25 cellular contexts compared by ENCODE assay signal in genomic region chr12:76533331-76533730, GRCh38. TPM values are rescaled to one million over a fixed set of nuclear protein-coding genes. Genes with fewer than 3 reads are reported as not detected.
DNase-seq lines count a peak whose midpoint lies in the region; ATAC-seq and TF ChIP-seq lines count a peak whose summit lies in the region.
"Had no signal": no experiment of that assay in that cellular context is flagged by ENCODE, and none has a peak within 500 bp of the region (broad histone marks: within the 10 kb centered on the region; RNA-seq: fewer than 3 reads in every experiment).

No MANE protein-coding gene starts in this region.

- no peaks in the 10 kb centered on the region for H3K27me3 ChIP-seq in GM23338 (ENCODE audit: insufficient read depth)
- H3K27me3 ChIP-seq in mesenchymal stem cell (ENCODE audit: control insufficient read depth in 1 of 2, insufficient read depth in 1 of 2, low read length in 2 of 2) = no peaks in the 10 kb centered on the region
- H3K27me3 ChIP-seq in tibial nerve = no peaks in the 10 kb centered on the region
- H3K27me3 ChIP-seq: body of pancreas, SJSA1 had no signal

- H3F3A ChIP-seq in GM23338 (replicated peaks; ENCODE audit: low read depth) = no peaks in the 10 kb centered on the region

- no peak overlapping the region for H3K23ac ChIP-seq in mesenchymal stem cell (ENCODE audit: low read length in 2 of 2)

- no peaks in the 10 kb centered on the region for H3K9me2 ChIP-seq in GM23338 (ENCODE audit: insufficient read depth)

- no peak overlapping the region for H2AK5ac ChIP-seq in mesenchymal stem cell (ENCODE audit: low read length, severe bottlenecking)

- H3K9ac ChIP-seq in mesenchymal stem cell (ENCODE audit: low read length) = no peak overlapping the region
- H3K9ac ChIP-seq: KMS-11 had no signal

- no peak for DNase-seq in GM23338 (ENCODE audit: low spot score)
- peak; percentile 31 for DNase-seq in NCI-H510A (lab: John Stamatoyannopoulos, UW)
- DNase-seq in choroid plexus epithelial cell (ENCODE audit: low read depth) = peak; percentile 55
- DNase-seq in mesenchymal stem cell = peak; percentile 84
- no peak for DNase-seq in SW480 (ENCODE audit: low spot score)
- no peak for DNase-seq in tibial nerve (ENCODE audit: low spot score in 2 of 2)
- no peak for DNase-seq in DMS79 treated with DMSO at 0.1 percent for 48 hours (lab: John Stamatoyannopoulos, UW)
- DNase-seq: activated CD4-positive, alpha-beta T cell treated with anti-CD3 and anti-CD28 coated beads, Interleukin-2, amount 50 U/mL, for 1 hour; activated naive CD8-positive, alpha-beta T cell treated with anti-CD3 and anti-CD28 coated beads, Interleukin-2, amount 10 ng/mL, durations not matched to agents 7 days and 5 days; body of pancreas; CD4-positive, alpha-beta memory T cell; DMS 273 treated with DMSO at 0.1 percent for 48 hours; glutamatergic neuron; mucosa of descending colon; NCI-H1694 treated with DMSO at 0.1 percent for 48 hours; PC-3 had no signal

- no peak for TF ChIP-seq EP300 in tibial nerve (IDR thresholded peaks at IDR 0.05)

- H3K4ac ChIP-seq in mesenchymal stem cell (ENCODE audit: low read depth in 1 of 2, low read length in 2 of 2) = no peak overlapping the region

- peaks cover 90% of the 10 kb centered on the region for H3K79me2 ChIP-seq in GM23338 (replicated peaks; ENCODE audit: insufficient read depth)

- H2BK12ac ChIP-seq in mesenchymal stem cell (ENCODE audit: low read length in 2 of 2) = no peak overlapping the region

- peaks cover 16% of the 10 kb centered on the region for H3K36me3 Mint-ChIP-seq in GM23338 (ENCODE audit: low read depth)

- ATAC-seq in GM23338 = no peak
- ATAC-seq in GM18520 (IDR thresholded peaks at IDR 0.05; ENCODE audit: unreplicated experiment) = no peak
- ATAC-seq: body of pancreas; HCT116; mucosa of descending colon; PC-3; stimulated activated memory B cell treated with anti-CD40 and anti-IgM and Interleukin-4, amounts not matched to agents 10 μg/mL and 1 μg/mL and 100 μg/mL, for 72 hours had no signal

- H3K4me3 Mint-ChIP-seq in GM23338 = no peak overlapping the region
- H3K4me3 Mint-ChIP-seq: activated naive CD8-positive, alpha-beta T cell treated with anti-CD3 and anti-CD28 coated beads, Interleukin-2, amount 10 ng/mL, durations not matched to agents 7 days and 5 days; CD4-positive, alpha-beta memory T cell; stimulated activated memory B cell treated with anti-CD40 and anti-IgM and Interleukin-4, amounts not matched to agents 10 μg/mL and 1 μg/mL and 100 μg/mL, for 72 hours; T-helper 1 cell treated with Interleukin-12 subunit alpha and Interleukin-12 subunit beta and Interleukin-4 antibody, amounts not matched to agents 30 μg/mL and 1 μg/mL, for 36 hours had no signal

- H3K27me3 Mint-ChIP-seq in GM23338 (ENCODE audit: insufficient read depth, low read depth, poor library complexity) = no peaks in the 10 kb centered on the region
- H3K27me3 Mint-ChIP-seq: activated naive CD8-positive, alpha-beta T cell treated with anti-CD3 and anti-CD28 coated beads, Interleukin-2, amount 10 ng/mL, durations not matched to agents 7 days and 5 days; CD4-positive, alpha-beta memory T cell; stimulated activated memory B cell treated with anti-CD40 and anti-IgM and Interleukin-4, amounts not matched to agents 10 μg/mL and 1 μg/mL and 100 μg/mL, for 72 hours had no signal

- H3K4me2 ChIP-seq in GM23338 (peak overlapping the region; percentile 13; the same call in 1 of the 2 replicates), mesenchymal stem cell (ENCODE audit: low read length, poor library complexity, severe bottlenecking) (no peak overlapping the region)
- H3K4me2 ChIP-seq: KMS-11 had no signal

- H3K79me1 ChIP-seq in mesenchymal stem cell (replicated peaks; ENCODE audit: low read length, poor library complexity, severe bottlenecking) = peaks cover 12% of the 10 kb centered on the region

- H3K27ac Mint-ChIP-seq in GM23338 = no peak overlapping the region
- H3K27ac Mint-ChIP-seq: activated naive CD8-positive, alpha-beta T cell treated with anti-CD3 and anti-CD28 coated beads, Interleukin-2, amount 10 ng/mL, durations not matched to agents 7 days and 5 days; stimulated activated memory B cell treated with anti-CD40 and anti-IgM and Interleukin-4, amounts not matched to agents 10 μg/mL and 1 μg/mL and 100 μg/mL, for 72 hours; T-helper 1 cell treated with Interleukin-12 subunit alpha and Interleukin-12 subunit beta and Interleukin-4 antibody, amounts not matched to agents 30 μg/mL and 1 μg/mL, for 36 hours had no signal

- no peak for TF ChIP-seq POLR2A in tibial nerve (IDR thresholded peaks at IDR 0.05)

- H4K8ac ChIP-seq in mesenchymal stem cell (ENCODE audit: low read length) = no peak overlapping the region

- no peaks in the 10 kb centered on the region for H4K20me1 ChIP-seq in GM23338 (replicated peaks; ENCODE audit: insufficient read depth)

- H3K4me1 Mint-ChIP-seq in GM23338 = peaks cover 26% of the 10 kb centered on the region; the same call in 2 of the 3 replicates

- H3K9me3 ChIP-seq in mesenchymal stem cell (ENCODE audit: control insufficient read depth, low read length) (no peaks in the 10 kb centered on the region), tibial nerve (no peaks in the 10 kb centered on the region)
- H3K9me3 ChIP-seq: body of pancreas, mucosa of descending colon, SJSA1 had no signal

- TF ChIP-seq CTCF in GM23338 (conservative IDR thresholded peaks at IDR 0.05; ENCODE audit: low read depth in 2 of 2) (no peak), choroid plexus epithelial cell (conservative IDR thresholded peaks at IDR 0.05; ENCODE audit: low read depth, low read length) (no peak), tibial nerve (IDR thresholded peaks at IDR 0.05) (no peak)

- no peak overlapping the region for H2BK5ac ChIP-seq in mesenchymal stem cell (ENCODE audit: low read depth, low read length, poor library complexity, severe bottlenecking)

- no peaks in the 10 kb centered on the region; the same call in 1 of the 2 replicates for H3K36me3 ChIP-seq in GM23338 (ENCODE audit: insufficient read depth)
- H3K36me3 ChIP-seq in mesenchymal stem cell (ENCODE audit: control insufficient read depth in 1 of 2, insufficient read depth in 2 of 2, low read depth in 1 of 2, low read length in 2 of 2) = peaks cover 0 to 20% of the 10 kb centered on the region in 2 experiments
- H3K36me3 ChIP-seq in tibial nerve = peaks cover 0 to 7% (median 0%) of the 10 kb centered on the region in 3 donors
- H3K36me3 ChIP-seq: SJSA1 had no signal

- H2AFZ ChIP-seq in GM23338 (no peak overlapping the region), mesenchymal stem cell (ENCODE audit: low read depth, low read length) (no peak overlapping the region)

- H3K4me1 ChIP-seq in GM23338 (ENCODE audit: insufficient read depth) = peaks cover 36% of the 10 kb centered on the region
- H3K4me1 ChIP-seq in mesenchymal stem cell (ENCODE audit: control insufficient read depth, insufficient read depth, low read depth, low read length) = no peaks in the 10 kb centered on the region
- peaks cover 0 to 9% (median 2%) of the 10 kb centered on the region in 4 donors for H3K4me1 ChIP-seq in tibial nerve
- H3K4me1 ChIP-seq: SJSA1 had no signal

- no peak overlapping the region for H2BK120ac ChIP-seq in mesenchymal stem cell (ENCODE audit: low read depth, low read length)

- H3K27ac ChIP-seq in GM23338 (ENCODE audit: low read depth) (no peak overlapping the region), mesenchymal stem cell (ENCODE audit: low read length, poor library complexity, severe bottlenecking) (no peak overlapping the region), tibial nerve (no peak overlapping the region)
- H3K27ac ChIP-seq: body of pancreas, coronary artery, KMS-11, SJSA1, skin epidermis, VCaP had no signal

- no peak overlapping the region for H2BK15ac ChIP-seq in mesenchymal stem cell (ENCODE audit: low read depth, poor library complexity, severe bottlenecking)

- H3K9me3 Mint-ChIP-seq in GM23338 = peaks cover 3% of the 10 kb centered on the region; the same call in 1 of the 3 replicates
- H3K9me3 Mint-ChIP-seq: T-helper 1 cell treated with Interleukin-12 subunit alpha and Interleukin-12 subunit beta and Interleukin-4 antibody, amounts not matched to agents 30 μg/mL and 1 μg/mL, for 36 hours had no signal

- no peak overlapping the region for H4K91ac ChIP-seq in mesenchymal stem cell (ENCODE audit: low read length)

- H3K4me3 ChIP-seq in GM23338 = no peak overlapping the region
- no peak overlapping the region for H3K4me3 ChIP-seq in choroid plexus epithelial cell (ENCODE audit: low read depth, low read length)
- no peak overlapping the region for H3K4me3 ChIP-seq in mesenchymal stem cell (ENCODE audit: insufficient read depth in 1 of 2, low read depth in 1 of 2, low read length in 2 of 2)
- H3K4me3 ChIP-seq in tibial nerve = no peak overlapping the region
- H3K4me3 ChIP-seq: body of pancreas, coronary artery, mucosa of descending colon, SJSA1, skin epidermis had no signal

- no peak overlapping the region for H3K18ac ChIP-seq in mesenchymal stem cell (ENCODE audit: low read depth in 1 of 2, low read length in 2 of 2)

- 45% methylated on average over 3 of the region's 5 CpGs for WGBS in mesenchymal stem cell
- WGBS in tibial nerve, 2 donors = 79 to 93% methylated on average over 5 of the region's 5 CpGs

- no peak overlapping the region for H3K14ac ChIP-seq in mesenchymal stem cell (ENCODE audit: low read length in 2 of 2)

TF ChIP-seq in GM23338, 12 proteins besides CTCF, POLR2A, EP300 and RAD21 (continues in another document):
- TF ChIP-seq ZNF331 (CRISPR knock-in tag; IDR thresholded peaks at IDR 0.05; ENCODE audit: low read depth) (no peak), EZH2phosphoT487 (IDR thresholded peaks at IDR 0.05; ENCODE audit: unreplicated experiment) (no peak), STAT1 (IDR thresholded peaks at IDR 0.05; ENCODE audit: unreplicated experiment) (no peak), NANOG (IDR thresholded peaks at IDR 0.05; ENCODE audit: borderline replicate concordance) (no peak), ZNF114 (CRISPR knock-in tag; IDR thresholded peaks at IDR 0.05) (no peak), ETS1 (IDR thresholded peaks at IDR 0.05) (no peak), CREB1 (CRISPR knock-in tag; IDR thresholded peaks at IDR 0.05; ENCODE audit: low read depth) (no peak)

RNA-seq across cellular contexts. Expression of gene OSBPL8, which starts 26.2 kb away (rescaled TPM):
- 73.3 and 78.0 TPM in 2 replicates for total RNA-seq in GM23338 (2014; rRNA removed; shearing (Covaris generic))
- 116 and 124 TPM in 2 replicates for polyA plus RNA-seq in GM23338 (2016; fragmentation: Nextera tagmentation; extraction: Ambion mirVana)
- polyA plus RNA-seq in mesenchymal stem cell (2013, experiment 1 of 2) = 38.2 TPM
- 37.6 TPM for polyA plus RNA-seq in mesenchymal stem cell (2013, experiment 2 of 2)
- total RNA-seq in tibial nerve = 100 to 1,000 TPM in 3 of 4 donors, 10 to 100 TPM in 1; 90.9 to 151 (median 119) TPM

Comparison
In these comparisons a context has a peak if more than half of its experiments do, and no peak if none do; other contexts are left out.
1. DNase-seq: peak in NCI-H510A (single experiment), choroid plexus epithelial cell (single experiment) and mesenchymal stem cell (single experiment); none in GM23338 (single experiment), SW480 (single experiment), tibial nerve (0 of 2) and DMS79 treated with DMSO at 0.1 percent for 48 hours (single experiment).